ENCODE assay signal across 21 cellular contexts in the genomic region with DNA sequence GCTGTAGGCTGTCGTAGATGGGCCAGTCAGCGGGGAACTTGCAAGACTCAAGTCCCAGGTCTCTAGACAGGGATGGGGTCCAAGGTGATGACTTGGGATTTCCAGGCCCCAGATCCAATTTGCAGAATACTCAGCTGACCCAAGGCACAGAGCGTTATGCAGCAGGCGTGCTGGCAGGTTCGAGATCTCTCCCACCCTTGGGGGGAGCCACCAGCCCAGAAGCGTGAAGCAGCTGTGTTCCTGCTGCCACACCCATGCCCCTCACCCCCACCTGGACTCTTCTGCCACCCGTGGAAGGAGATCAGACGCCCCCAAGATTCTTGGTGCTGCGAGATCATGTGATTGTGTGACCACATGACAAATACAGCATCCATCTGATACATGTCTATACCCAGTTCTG.
DNase-seq lines count a peak whose midpoint lies in the region; ATAC-seq, FAIRE-seq and TF ChIP-seq lines count a peak whose summit lies in the region.
"Had no signal": no experiment of that assay in that cellular context is flagged by ENCODE, and none has a peak within 500 bp of the region (broad histone marks: within the 10 kb centered on the region; RNA-seq: fewer than 3 reads in every experiment).

No MANE protein-coding gene starts in this region.

- H4K91ac ChIP-seq in neuronal stem cell (ENCODE audit: low read depth, low read length, poor library complexity), result no peak overlapping the region

- H3K4me1 ChIP-seq in right atrium auricular region (no peaks in the 10 kb centered on the region), K562 (replicated peaks in 1 of 2; ENCODE audit: control insufficient read depth in 2 of 2, insufficient read depth in 2 of 2, low read length in 2 of 2) (no peaks in the 10 kb centered on the region; a peak in 2 of 5 replicates), neuronal stem cell (ENCODE audit: control insufficient read depth in 2 of 2, insufficient read depth in 1 of 2, low read depth in 1 of 2, low read length in 2 of 2) (no peaks in the 10 kb centered on the region)
- H3K4me1 ChIP-seq: A549, BE2C had no signal

- DNase-seq in right atrium auricular region (ENCODE audit: low spot score) (peak; percentile 21), cardiac septum (ENCODE audit: low spot score) (no peak), K562 (ENCODE audit: extremely low read depth in 1 of 4, low spot score in 3 of 4) (no peak), neuronal stem cell (ENCODE audit: low spot score) (no peak), GM10248 (ENCODE audit: extremely low spot score) (no peak)
- DNase-seq in activated naive CD4-positive, alpha-beta T cell (lab: John Stamatoyannopoulos, UW), result no peak
- no peak for DNase-seq in stimulated activated CD4-positive, alpha-beta T cell treated with anti-CD3 and anti-CD28 coated beads, Interleukin-1b, Interleukin-23, amount 100 ng/mL, for 48 hours
- DNase-seq: 8988T; ACHN; AML-193; BE2C; CD4-positive, alpha-beta T cell; DMS53; DMS79 treated with DMSO at 0.1 percent for 48 hours; GF-D8; GOT3; HCEC 1CT had no signal

- H3K23ac ChIP-seq in neuronal stem cell (ENCODE audit: low read depth, low read length, poor library complexity), result peak overlapping the region; percentile 58

- no peak for ATAC-seq in K562
- ATAC-seq: A549 had no signal

- no peaks in the 10 kb centered on the region for H3K36me3 ChIP-seq in right atrium auricular region
- H3K36me3 ChIP-seq in K562 (ENCODE audit: control insufficient read depth, insufficient read depth, low read length), result no peaks in the 10 kb centered on the region
- no peaks in the 10 kb centered on the region for H3K36me3 ChIP-seq in neuronal stem cell (replicated peaks in 1 of 2; ENCODE audit: control insufficient read depth in 2 of 2, insufficient read depth in 2 of 2, low read length in 2 of 2)
- H3K36me3 ChIP-seq: BE2C; BLaER1 treated with 17β-estradiol and CSF1 and Interleukin-3, amounts not matched to agents 10 nM and 100 nM had no signal

- H4K8ac ChIP-seq in neuronal stem cell (ENCODE audit: low read depth, low read length), result no peak overlapping the region

- H3K79me1 ChIP-seq in neuronal stem cell (ENCODE audit: low read depth, low read length), result no peaks in the 10 kb centered on the region

- H2BK12ac ChIP-seq in neuronal stem cell (ENCODE audit: low read length), result no peak overlapping the region

- no peak overlapping the region for H2AK5ac ChIP-seq in neuronal stem cell (ENCODE audit: low read depth, low read length)

- H3K27ac ChIP-seq in right atrium auricular region, result no peak overlapping the region
- H3K27ac ChIP-seq in K562 (ENCODE audit: extremely low read depth, low read depth, low read length), result no peak overlapping the region
- no peak overlapping the region for H3K27ac ChIP-seq in neuronal stem cell (replicated peaks; ENCODE audit: low read length)
- H3K27ac ChIP-seq: A549; BLaER1 treated with 17β-estradiol and CSF1 and Interleukin-3, amounts not matched to agents 10 nM and 100 nM had no signal

- WGBS in K562 (ENCODE audit: insufficient coverage, low coverage, missing lambda C conversion rate), result 8% methylated on average over 8 of the region's 9 CpGs
- WGBS in neuronal stem cell (ENCODE audit: extremely low coverage in 2 of 2, insufficient read length in 2 of 2, insufficient replicate concordance in 1 of 2), 2 donors, result no CpG with 5 or more reads among the region's 9 CpGs

- H3K79me2 ChIP-seq in K562 (ENCODE audit: control insufficient read depth, insufficient read depth, low read length), result no peaks in the 10 kb centered on the region

- H2BK5ac ChIP-seq in neuronal stem cell (ENCODE audit: low read length), result no peak overlapping the region

- H3K14ac ChIP-seq in neuronal stem cell (ENCODE audit: low read length), result no peak overlapping the region

- no peak overlapping the region for H3K18ac ChIP-seq in neuronal stem cell (ENCODE audit: low read length)

- H3K4me3 ChIP-seq in right atrium auricular region (no peak overlapping the region), K562 (no peak overlapping the region), neuronal stem cell (ENCODE audit: low read length in 2 of 2) (no peak overlapping the region)
- H3K4me3 ChIP-seq: A549; BLaER1 treated with 17β-estradiol and CSF1 and Interleukin-3, amounts not matched to agents 10 nM and 100 nM had no signal

- no peak for TF ChIP-seq EP300 in K562 (IDR thresholded peaks at IDR 0.05; ENCODE audit: low read length)

- TF ChIP-seq CTCF in right atrium auricular region (IDR thresholded peaks at IDR 0.05) (no peak), K562 (IDR thresholded peaks at IDR 0.05 in 2 of 3, conservative IDR thresholded peaks at IDR 0.05 in 1 of 3; ENCODE audit: insufficient read depth in 2 of 3, low read depth in 1 of 3, low read length in 3 of 3) (no peak), GM10248 (IDR thresholded peaks at IDR 0.05; ENCODE audit: control extremely low read depth, extremely low read depth, low read depth, missing control alignments) (no peak)

- no peak for TF ChIP-seq POLR2A in K562 (conservative IDR thresholded peaks at IDR 0.05)

- H3K4ac ChIP-seq in neuronal stem cell (ENCODE audit: low read length), result no peak overlapping the region

- H3K9me1 ChIP-seq in K562 (ENCODE audit: control insufficient read depth, insufficient read depth, low read length), result no peaks in the 10 kb centered on the region

- H3K9me3 ChIP-seq in right atrium auricular region (no peaks in the 10 kb centered on the region), K562 (replicated peaks; ENCODE audit: control insufficient read depth, insufficient read depth, low read depth, low read length) (no peaks in the 10 kb centered on the region), neuronal stem cell (replicated peaks in 1 of 2; ENCODE audit: control insufficient read depth in 2 of 2, insufficient read depth in 1 of 2, low read depth in 1 of 2, low read length in 2 of 2) (peaks cover 0 to 2% of the 10 kb centered on the region in 2 donors)
- H3K9me3 ChIP-seq: A549, BE2C had no signal

- in situ Hi-C loops in K562 (cut with MboI), result no loop called here

- H2AFZ ChIP-seq in K562 (ENCODE audit: low read depth, low read length) (no peak overlapping the region), neuronal stem cell (ENCODE audit: low read length) (no peak overlapping the region)

- no peaks in the 10 kb centered on the region for H4K20me1 ChIP-seq in K562 (replicated peaks; ENCODE audit: control insufficient read depth, insufficient read depth, low read length)
- H4K20me1 ChIP-seq: BLaER1 treated with 17β-estradiol and CSF1 and Interleukin-3, amounts not matched to agents 10 nM and 100 nM had no signal

- no TSS peak for BruUV-seq in K562 (replicated peaks; lab: Mats Ljungman, UMichigan)

- H3K9ac ChIP-seq in K562 (ENCODE audit: insufficient read depth in 1 of 2, low read depth in 2 of 2, low read length in 2 of 2), result no peak overlapping the region
- no peak overlapping the region for H3K9ac ChIP-seq in neuronal stem cell (ENCODE audit: low read depth, low read length, poor library complexity)
- H3K9ac ChIP-seq: BLaER1 treated with 17β-estradiol and CSF1 and Interleukin-3, amounts not matched to agents 10 nM and 100 nM had no signal

- POLR2A ChIA-PET in K562 (lab: Yijun Ruan, JAX) (no interaction called here), GM10248 (lab: Yijun Ruan, JAX) (no interaction called here)

- peaks cover 0 to 4% of the 10 kb centered on the region in 2 donors for H3K27me3 ChIP-seq in right atrium auricular region
- peaks cover 16 to 56% of the 10 kb centered on the region in 2 experiments; a peak in 4 of 5 replicates for H3K27me3 ChIP-seq in K562 (ENCODE audit: control insufficient read depth in 2 of 2, insufficient read depth in 2 of 2, low read length in 2 of 2)
- peaks cover 0 to 14% (median 0%) of the 10 kb centered on the region in 3 experiments for H3K27me3 ChIP-seq in neuronal stem cell (ENCODE audit: control insufficient read depth in 3 of 3, insufficient read depth in 3 of 3, low read depth in 1 of 3, low read length in 3 of 3)
- H3K27me3 ChIP-seq: BLaER1 treated with 17β-estradiol and CSF1 and Interleukin-3, amounts not matched to agents 10 nM and 100 nM had no signal

- no peak overlapping the region for H2BK15ac ChIP-seq in neuronal stem cell (ENCODE audit: low read length)

- CTCF ChIA-PET in K562 (lab: Yijun Ruan, JAX; ENCODE audit: low intra/inter-chr PET ratio) (no interaction called here), GM10248 (lab: Yijun Ruan, JAX) (no interaction called here)

- no peak for TF ChIP-seq RAD21 in K562 (CRISPR knock-in tag; conservative IDR thresholded peaks at IDR 0.05 in 1 of 2, IDR thresholded peaks at IDR 0.05 in 1 of 2)

- no peak overlapping the region for H3K4me2 ChIP-seq in K562 (ENCODE audit: insufficient read depth, low read length)
- no peak overlapping the region for H3K4me2 ChIP-seq in neuronal stem cell (ENCODE audit: insufficient read depth, low read length, poor library complexity, severe bottlenecking)
- H3K4me2 ChIP-seq: A549; BLaER1 treated with 17β-estradiol and CSF1 and Interleukin-3, amounts not matched to agents 10 nM and 100 nM had no signal

- FAIRE-seq in K562 (lab: Jason Lieb, UNC), result no peak
- FAIRE-seq: A549, GM12892, H54 had no signal

- H2BK120ac ChIP-seq in neuronal stem cell (ENCODE audit: low read depth, low read length), result no peak overlapping the region

- intact Hi-C loops in cardiac septum (cut with DNase I), result no loop called here
- intact Hi-C loops in K562 (cut with micrococcal nuclease), result no loop called here

TF ChIP-seq in K562, 482 proteins besides CTCF, POLR2A, EP300 and RAD21:
- TF ChIP-seq, protein P1, sequence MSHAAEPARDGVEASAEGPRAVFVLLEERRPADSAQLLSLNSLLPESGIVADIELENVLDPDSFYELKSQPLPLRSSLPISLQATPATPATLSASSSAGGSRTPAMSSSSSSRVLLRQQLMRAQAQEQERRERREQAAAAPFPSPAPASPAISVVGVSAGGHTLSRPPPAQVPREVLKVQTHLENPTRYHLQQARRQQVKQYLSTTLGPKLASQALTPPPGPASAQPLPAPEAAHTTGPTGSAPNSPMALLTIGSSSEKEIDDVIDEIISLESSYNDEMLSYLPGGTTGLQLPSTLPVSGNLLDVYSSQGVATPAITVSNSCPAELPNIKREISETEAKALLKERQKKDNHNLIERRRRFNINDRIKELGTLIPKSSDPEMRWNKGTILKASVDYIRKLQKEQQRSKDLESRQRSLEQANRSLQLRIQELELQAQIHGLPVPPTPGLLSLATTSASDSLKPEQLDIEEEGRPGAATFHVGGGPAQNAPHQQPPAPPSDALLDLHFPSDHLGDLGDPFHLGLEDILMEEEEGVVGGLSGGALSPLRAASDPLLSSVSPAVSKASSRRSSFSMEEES (CRISPR knock-in tag; IDR thresholded peaks at IDR 0.05), result 0 out of 2 replicates have a peak, but pooled peaks have one; percentile 6
- TF ChIP-seq, protein P2, sequence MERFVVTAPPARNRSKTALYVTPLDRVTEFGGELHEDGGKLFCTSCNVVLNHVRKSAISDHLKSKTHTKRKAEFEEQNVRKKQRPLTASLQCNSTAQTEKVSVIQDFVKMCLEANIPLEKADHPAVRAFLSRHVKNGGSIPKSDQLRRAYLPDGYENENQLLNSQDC (CRISPR knock-in tag; IDR thresholded peaks at IDR 0.05), result no peak
